ENCODE assay signal across 16 cellular contexts in the genomic region with DNA sequence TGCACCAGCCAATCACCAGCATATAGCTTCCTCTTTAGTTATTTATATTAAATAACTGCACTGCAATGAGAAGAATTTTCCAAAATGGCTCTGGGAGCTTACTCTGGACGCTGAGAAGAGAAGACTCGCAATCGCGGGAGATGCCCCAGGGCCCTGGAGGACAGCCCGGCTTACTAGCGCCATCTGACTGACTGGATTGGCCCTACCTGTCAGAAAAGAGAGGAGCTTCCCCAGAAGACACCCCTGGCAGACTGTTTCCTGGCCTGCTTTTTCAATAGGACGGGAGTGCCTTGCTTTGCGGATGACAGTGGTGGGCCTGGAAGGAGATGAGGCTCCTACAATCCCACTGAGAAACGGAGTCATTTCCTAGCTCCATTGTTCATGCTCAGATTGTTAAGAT.
DNase-seq lines count a peak whose midpoint lies in the region; ATAC-seq, FAIRE-seq and TF ChIP-seq lines count a peak whose summit lies in the region.
"Had no signal": no experiment of that assay in that cellular context is flagged by ENCODE, and none has a peak within 500 bp of the region (broad histone marks: within the 10 kb centered on the region; RNA-seq: fewer than 3 reads in every experiment).

No MANE protein-coding gene starts in this region.

- POLR2A ChIA-PET in H1 (lab: Charles Lee; ENCODE audit: partially characterized antibody) = no interaction called here
- POLR2A ChIA-PET in CD8-positive, alpha-beta T cell (lab: Charles Lee) = interaction anchor here (1.1 kb wide), 1 partner anchor 210 kb away, joined by 3 read pairs; no protein-coding TSS in a partner anchor

- no peaks in the 10 kb centered on the region for H3K36me3 Mint-ChIP-seq in CD8-positive, alpha-beta T cell
- H3K36me3 Mint-ChIP-seq: CD4-positive, CD25-positive, alpha-beta regulatory T cell had no signal

- H4K91ac ChIP-seq in H1 (replicated peaks; ENCODE audit: insufficient read length, low read length) = no peak overlapping the region

- H3K79me1 ChIP-seq in H1 (ENCODE audit: low read depth, low read length) = no peaks in the 10 kb centered on the region

- H4K8ac ChIP-seq in H1 (ENCODE audit: extremely low read depth, insufficient read depth, low read length) = no peak overlapping the region

- H3K27ac Mint-ChIP-seq in CD8-positive, alpha-beta T cell = no peak overlapping the region

- no peak for FAIRE-seq in H1 (lab: Jason Lieb, UNC)
- FAIRE-seq: A204.1, D721Med had no signal

- DNase-seq in H7 (peak; percentile 56), RPMI8226 (peak; percentile 25), H1 (ENCODE audit: low read depth in 1 of 2, low spot score in 2 of 2) (no peak), NOMO-1 treated with DMSO at 0.1 percent for 48 hours (lab: John Stamatoyannopoulos, UW; ENCODE audit: unreplicated experiment) (no peak), DMS79 treated with DMSO at 0.1 percent for 48 hours (lab: John Stamatoyannopoulos, UW) (no peak)
- no peak for DNase-seq in CD8-positive, alpha-beta T cell
- DNase-seq: ACHN; C1 segment of cervical spinal cord; Caco-2; CD4-positive, CD25-positive, alpha-beta regulatory T cell; GF-D8; HCEC 1CT; KBM-7 had no signal

- no peak overlapping the region for H2BK20ac ChIP-seq in H1 (ENCODE audit: low read length)

- H3K23me2 ChIP-seq in H1 (ENCODE audit: low read depth, low read length) = no peaks in the 10 kb centered on the region

- no peak overlapping the region for H2AK5ac ChIP-seq in H1 (ENCODE audit: low read depth, low read length)

- 93% methylated on average over 9 of the region's 9 CpGs; no CpG with 5 or more reads in 1 of the 2 experiments for WGBS in H1 (ENCODE audit: extremely low coverage in 1 of 2, insufficient coverage in 1 of 2, insufficient read length in 1 of 2, insufficient replicate concordance in 2 of 2, low coverage in 1 of 2, low lambda C conversion rate in 2 of 2, missing lambda C conversion rate in 1 of 2), 2 experiments

- CTCF ChIA-PET in H1 (lab: Charles Lee; ENCODE audit: partially characterized antibody) = interaction anchor here (0.6 to 1.5 kb wide), 9 partner anchors 10 to 1978 kb away, joined by 3 to 5 read pairs (median 3); no protein-coding TSS in a partner anchor
- CTCF ChIA-PET in CD8-positive, alpha-beta T cell (lab: Charles Lee) = no interaction called here

- H2BK120ac ChIP-seq in H1 (replicated peaks; ENCODE audit: low read depth, low read length) = no peak overlapping the region

- no peaks in the 10 kb centered on the region for H4K20me1 ChIP-seq in H1 (replicated peaks in 1 of 2; ENCODE audit: control insufficient read depth in 1 of 2, insufficient read depth in 2 of 2, low read length in 2 of 2)

- no peaks in the 10 kb centered on the region for H3K9me3 ChIP-seq in H1 (ENCODE audit: insufficient read depth in 2 of 2, low read depth in 1 of 2, low read length in 1 of 2)
- H3K9me3 ChIP-seq in CD8-positive, alpha-beta T cell (ENCODE audit: low read length) = no peaks in the 10 kb centered on the region
- H3K9me3 ChIP-seq: BE2C, Caco-2 had no signal

- no peak overlapping the region for H3K18ac ChIP-seq in H1 (ENCODE audit: extremely low read depth, low read length)

- H3K9ac ChIP-seq in H1 (replicated peaks in 1 of 4; ENCODE audit: extremely low read depth in 1 of 4, low read depth in 3 of 4, low read length in 3 of 4) = no peak overlapping the region

- no peak for ATAC-seq in CD8-positive, alpha-beta T cell

- peaks cover 0 to 2% (median 0%) of the 10 kb centered on the region in 4 experiments; a peak in 3 of 7 replicates for H3K4me1 ChIP-seq in H1 (replicated peaks in 1 of 4; ENCODE audit: control insufficient read depth in 3 of 4, insufficient read depth in 4 of 4, low read length in 3 of 4)
- H3K4me1 ChIP-seq in CD8-positive, alpha-beta T cell (ENCODE audit: insufficient read depth, low read length) = no peaks in the 10 kb centered on the region
- H3K4me1 ChIP-seq: Caco-2 had no signal

- no peak overlapping the region for H3K56ac ChIP-seq in H1 (replicated peaks; ENCODE audit: insufficient read length, low read depth, low read length)

- no peaks in the 10 kb centered on the region for H3K9me3 Mint-ChIP-seq in CD8-positive, alpha-beta T cell
- H3K9me3 Mint-ChIP-seq: CD4-positive, CD25-positive, alpha-beta regulatory T cell had no signal

- no peaks in the 10 kb centered on the region for H3K79me2 ChIP-seq in H1 (ENCODE audit: control insufficient read depth in 1 of 2, insufficient read depth in 2 of 2, low read length in 2 of 2)

- H3K36me3 ChIP-seq in H7 (replicated peaks; ENCODE audit: control insufficient read depth, insufficient read depth, low read length) = no peaks in the 10 kb centered on the region
- no peaks in the 10 kb centered on the region for H3K36me3 ChIP-seq in H1 (ENCODE audit: control insufficient read depth in 2 of 4, insufficient read depth in 4 of 4, low read length in 3 of 4)
- H3K36me3 ChIP-seq in CD8-positive, alpha-beta T cell (ENCODE audit: insufficient read depth, low read length) = no peaks in the 10 kb centered on the region
- H3K36me3 ChIP-seq: BE2C had no signal

- no peak overlapping the region for H3K27ac ChIP-seq in H1 (ENCODE audit: low read depth, low read length)
- no peak overlapping the region for H3K27ac ChIP-seq in CD8-positive, alpha-beta T cell (ENCODE audit: low read depth, low read length)

- H3K4me3 Mint-ChIP-seq in CD8-positive, alpha-beta T cell = no peak overlapping the region
- H3K4me3 Mint-ChIP-seq: CD4-positive, CD25-positive, alpha-beta regulatory T cell had no signal

- H3K27me3 ChIP-seq in H7 (ENCODE audit: control insufficient read depth, insufficient read depth, low read length) (no peaks in the 10 kb centered on the region), H1 (replicated peaks in 1 of 4; ENCODE audit: control insufficient read depth in 3 of 4, extremely low read depth in 1 of 4, insufficient read depth in 3 of 4, low read length in 3 of 4) (no peaks in the 10 kb centered on the region)
- no peaks in the 10 kb centered on the region for H3K27me3 ChIP-seq in CD8-positive, alpha-beta T cell (ENCODE audit: insufficient read depth, low read length)
- H3K27me3 ChIP-seq: BE2C had no signal

- no peak overlapping the region for H2BK5ac ChIP-seq in H1 (ENCODE audit: low read depth, low read length)

- H2BK15ac ChIP-seq in H1 (ENCODE audit: low read length) = no peak overlapping the region

- H4K5ac ChIP-seq in H1 (ENCODE audit: insufficient read length, low read depth, low read length) = no peak overlapping the region

- no peak for TF ChIP-seq POLR2A in H1 (IDR thresholded peaks at IDR 0.05; ENCODE audit: control extremely low read depth in 1 of 2, low read depth in 2 of 2, low read length in 2 of 2)

- no peak overlapping the region for H2AFZ ChIP-seq in H1 (ENCODE audit: low read length)

- H3K4me2 ChIP-seq in H1 (ENCODE audit: insufficient read depth in 1 of 2, low read depth in 2 of 2, low read length in 2 of 2) = no peak overlapping the region

- peaks cover 26% of the 10 kb centered on the region for H3K27me3 Mint-ChIP-seq in CD8-positive, alpha-beta T cell (ENCODE audit: low read depth)

- H3K4ac ChIP-seq in H1 (replicated peaks; ENCODE audit: insufficient read length, low read depth, low read length) = no peak overlapping the region

- H3K4me1 Mint-ChIP-seq in CD8-positive, alpha-beta T cell (ENCODE audit: low read depth) = no peaks in the 10 kb centered on the region

- TF ChIP-seq RAD21 in H1 (IDR thresholded peaks at IDR 0.05 in 1 of 2, conservative IDR thresholded peaks at IDR 0.05 in 1 of 2; ENCODE audit: low read depth in 2 of 2, low read length in 2 of 2) = peak; percentile 5 to 38; a peak in 1 of 4 replicates

- TF ChIP-seq EP300 in H1 (IDR thresholded peaks at IDR 0.05; ENCODE audit: borderline replicate concordance in 1 of 2, low read depth in 2 of 2, low read length in 2 of 2) = no peak

- H3K23ac ChIP-seq in H1 (ENCODE audit: insufficient read length) = no peak overlapping the region

- peak in 2 of 3 experiments; percentile 0 to 8; a peak in 1 of 4 replicates for TF ChIP-seq CTCF in H1 (IDR thresholded peaks at IDR 0.05; ENCODE audit: control extremely low read depth in 1 of 3, insufficient read depth in 1 of 3, low read depth in 1 of 3, low read length in 3 of 3)
- TF ChIP-seq CTCF in CD8-positive, alpha-beta T cell (IDR thresholded peaks at IDR 0.05) = no peak

- H3K4me3 ChIP-seq in H7 (ENCODE audit: insufficient read depth, low read depth, low read length) (no peak overlapping the region), H1 (ENCODE audit: extremely low read depth in 1 of 4, insufficient read depth in 2 of 4, low read depth in 3 of 4, low read length in 4 of 4) (no peak overlapping the region)
- no peak overlapping the region for H3K4me3 ChIP-seq in CD8-positive, alpha-beta T cell (ENCODE audit: low read depth, low read length)

- H3K14ac ChIP-seq in H1 (ENCODE audit: insufficient read length) = no peak overlapping the region

- no peak overlapping the region for H2BK12ac ChIP-seq in H1 (ENCODE audit: low read depth, low read length)

- intact Hi-C loops in CD8-positive, alpha-beta T cell (cut with DNase I, micrococcal nuclease) = no loop called here

TF ChIP-seq in H1, 55 proteins besides CTCF, POLR2A, EP300 and RAD21 (continues in another document):
- no peak for TF ChIP-seq SIN3A (conservative IDR thresholded peaks at IDR 0.05 in 1 of 2, IDR thresholded peaks at IDR 0.05 in 1 of 2; ENCODE audit: low read depth in 1 of 2, low read length in 2 of 2)
- TF ChIP-seq CHD1 (IDR thresholded peaks at IDR 0.05; ENCODE audit: low read depth, low read length) = no peak
- TF ChIP-seq SAP30 (IDR thresholded peaks at IDR 0.05; ENCODE audit: insufficient read depth, insufficient replicate concordance, low read length) = no peak
- TF ChIP-seq CHD2 (IDR thresholded peaks at IDR 0.05; ENCODE audit: low read length) = no peak
- TF ChIP-seq TAF7 (optimal IDR thresholded peaks at IDR 0.05; ENCODE audit: borderline replicate concordance, low read depth, low read length) = no peak
- TF ChIP-seq FOSL1 (IDR thresholded peaks at IDR 0.05; ENCODE audit: insufficient read depth, low read depth, low read length) = no peak
- TF ChIP-seq TEAD4 (IDR thresholded peaks at IDR 0.05; ENCODE audit: low read depth, low read length) = no peak
- TF ChIP-seq CREB1 (IDR thresholded peaks at IDR 0.05) = no peak
- TF ChIP-seq SIX5 (IDR thresholded peaks at IDR 0.05; ENCODE audit: low read depth, low read length) = no peak
- no peak for TF ChIP-seq RNF2 (IDR thresholded peaks at IDR 0.05; ENCODE audit: borderline replicate concordance, low read depth, low read length, missing control alignments, poor library complexity, severe bottlenecking)
- TF ChIP-seq ZNF274 (IDR thresholded peaks at IDR 0.05; ENCODE audit: borderline replicate concordance, extremely low read depth, low read length) = no peak
- no peak for TF ChIP-seq NRF1 (IDR thresholded peaks at IDR 0.05; ENCODE audit: low read depth, low read length)
- TF ChIP-seq BACH1 (IDR thresholded peaks at IDR 0.05; ENCODE audit: low read length) = no peak
- no peak for TF ChIP-seq NANOG (IDR thresholded peaks at IDR 0.05; ENCODE audit: insufficient read depth, low read depth, low read length, poor library complexity, severe bottlenecking)
- TF ChIP-seq, protein P1, sequence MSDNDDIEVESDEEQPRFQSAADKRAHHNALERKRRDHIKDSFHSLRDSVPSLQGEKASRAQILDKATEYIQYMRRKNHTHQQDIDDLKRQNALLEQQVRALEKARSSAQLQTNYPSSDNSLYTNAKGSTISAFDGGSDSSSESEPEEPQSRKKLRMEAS (IDR thresholded peaks at IDR 0.05) = no peak

Comparison
In these comparisons a context has a peak if more than half of its experiments do, and no peak if none do; other contexts are left out.
1. DNase-seq: peak in H7 (single experiment) and RPMI8226 (single experiment); none in H1 (0 of 2), NOMO-1 treated with DMSO at 0.1 percent for 48 hours (single experiment), DMS79 treated with DMSO at 0.1 percent for 48 hours (single experiment) and CD8-positive, alpha-beta T cell (0 of 7).